In genomic region chr7:50821457-50821977, GRCh38 we compare ENCODE assay signal across 1 cellular context.
A peak's percentile ranks its signal among the peaks of the same experiment; 100 is the strongest.
TF ChIP-seq lines count a peak whose summit lies in the region.

No MANE protein-coding gene starts in this region.

TF ChIP-seq in HepG2, 621 proteins besides CTCF, POLR2A, EP300 and RAD21 (continued from another document and continues in another):
- TF ChIP-seq TP53 (CRISPR knock-in tag; conservative IDR thresholded peaks at IDR 0.05) (no peak), CREBL2 (CRISPR knock-in tag; IDR thresholded peaks at IDR 0.05; ENCODE audit: borderline replicate concordance) (no peak), TBX3 (IDR thresholded peaks at IDR 0.05; ENCODE audit: borderline replicate concordance) (no peak), ZBTB7A (CRISPR knock-in tag; IDR thresholded peaks at IDR 0.05) (no peak), RBAK (CRISPR knock-in tag; IDR thresholded peaks at IDR 0.05) (no peak), SYNCRIP (IDR thresholded peaks at IDR 0.05; ENCODE audit: insufficient read depth, low read depth, low read length) (no peak), ZMYM3 (CRISPR knock-in tag; IDR thresholded peaks at IDR 0.05) (no peak), TIGD3 (CRISPR knock-in tag; IDR thresholded peaks at IDR 0.05; ENCODE audit: borderline replicate concordance) (no peak), IRF9 (CRISPR knock-in tag; IDR thresholded peaks at IDR 0.05; ENCODE audit: borderline replicate concordance) (0 out of 2 replicates have a peak, but pooled peaks have one; percentile 33), HOXA3 (CRISPR knock-in tag; IDR thresholded peaks at IDR 0.05) (peak; percentile 34; the same call in 1 of the 2 replicates), AKAP8 (CRISPR knock-in tag; IDR thresholded peaks at IDR 0.05) (no peak), HOMEZ (CRISPR knock-in tag; IDR thresholded peaks at IDR 0.05; ENCODE audit: low read depth) (peak; percentile 22; the same call in 1 of the 2 replicates), ZNF281 (CRISPR knock-in tag; IDR thresholded peaks at IDR 0.05; ENCODE audit: borderline replicate concordance) (no peak), RCOR2 (CRISPR knock-in tag; IDR thresholded peaks at IDR 0.05) (no peak), SP5 (CRISPR knock-in tag; IDR thresholded peaks at IDR 0.05; ENCODE audit: borderline replicate concordance, low read depth) (no peak), AGO2 (optimal IDR thresholded peaks at IDR 0.05; ENCODE audit: low read depth, low read length) (no peak), MLX (CRISPR knock-in tag; IDR thresholded peaks at IDR 0.05) (peak; percentile 49; the same call in 1 of the 2 replicates), SAP130 (CRISPR knock-in tag; IDR thresholded peaks at IDR 0.05; ENCODE audit: low read depth) (peak; percentile 84), GABPA (IDR thresholded peaks at IDR 0.05; ENCODE audit: low read depth, low read length) (no peak), GABPA (CRISPR knock-in tag; IDR thresholded peaks at IDR 0.05; ENCODE audit: low read depth) (peak; percentile 64), FOXJ3 (CRISPR knock-in tag; IDR thresholded peaks at IDR 0.05; ENCODE audit: borderline replicate concordance) (no peak), MAX (IDR thresholded peaks at IDR 0.05) (peak; percentile 93), MYC (CRISPR knock-in tag; IDR thresholded peaks at IDR 0.05; ENCODE audit: borderline replicate concordance) (peak; percentile 65), MXD4 (CRISPR knock-in tag; IDR thresholded peaks at IDR 0.05) (peak; percentile 30; the same call in 1 of the 2 replicates), ZNF382 (CRISPR knock-in tag; IDR thresholded peaks at IDR 0.05; ENCODE audit: borderline replicate concordance) (no peak), ZNF350 (CRISPR knock-in tag; IDR thresholded peaks at IDR 0.05; ENCODE audit: borderline replicate concordance, low read depth) (no peak), ZNF207 (IDR thresholded peaks at IDR 0.05; ENCODE audit: borderline replicate concordance) (no peak), POLR2AphosphoS5 (IDR thresholded peaks at IDR 0.05; ENCODE audit: low read depth, low read length) (no peak), PRDM10 (CRISPR knock-in tag; IDR thresholded peaks at IDR 0.05; ENCODE audit: low read depth) (peak; percentile 80), ZNF773 (CRISPR knock-in tag; IDR thresholded peaks at IDR 0.05; ENCODE audit: borderline replicate concordance) (no peak), LCORL (IDR thresholded peaks at IDR 0.05) (no peak), LCORL (CRISPR knock-in tag; IDR thresholded peaks at IDR 0.05) (0 out of 2 replicates have a peak, but pooled peaks have one; percentile 45), E2F2 (CRISPR knock-in tag; IDR thresholded peaks at IDR 0.05; ENCODE audit: borderline replicate concordance) (no peak), GZF1 (CRISPR knock-in tag; IDR thresholded peaks at IDR 0.05) (no peak), SPEN (CRISPR knock-in tag; IDR thresholded peaks at IDR 0.05; ENCODE audit: low read depth) (0 out of 2 replicates have a peak, but pooled peaks have one; percentile 45), ZNF724P (CRISPR knock-in tag; IDR thresholded peaks at IDR 0.05; ENCODE audit: borderline replicate concordance) (no peak), ZNF280B (CRISPR knock-in tag; IDR thresholded peaks at IDR 0.05; ENCODE audit: borderline replicate concordance) (no peak), RAD51 (IDR thresholded peaks at IDR 0.05; ENCODE audit: borderline replicate concordance) (no peak), ZNF768 (CRISPR knock-in tag; IDR thresholded peaks at IDR 0.05) (no peak), ZNF83 (CRISPR knock-in tag; IDR thresholded peaks at IDR 0.05; ENCODE audit: borderline replicate concordance) (no peak), ATF1 (CRISPR knock-in tag; IDR thresholded peaks at IDR 0.05) (peak; percentile 34; the same call in 1 of the 2 replicates), SNAI1 (CRISPR knock-in tag; IDR thresholded peaks at IDR 0.05; ENCODE audit: borderline replicate concordance) (no peak)
